In the genomic region with DNA sequence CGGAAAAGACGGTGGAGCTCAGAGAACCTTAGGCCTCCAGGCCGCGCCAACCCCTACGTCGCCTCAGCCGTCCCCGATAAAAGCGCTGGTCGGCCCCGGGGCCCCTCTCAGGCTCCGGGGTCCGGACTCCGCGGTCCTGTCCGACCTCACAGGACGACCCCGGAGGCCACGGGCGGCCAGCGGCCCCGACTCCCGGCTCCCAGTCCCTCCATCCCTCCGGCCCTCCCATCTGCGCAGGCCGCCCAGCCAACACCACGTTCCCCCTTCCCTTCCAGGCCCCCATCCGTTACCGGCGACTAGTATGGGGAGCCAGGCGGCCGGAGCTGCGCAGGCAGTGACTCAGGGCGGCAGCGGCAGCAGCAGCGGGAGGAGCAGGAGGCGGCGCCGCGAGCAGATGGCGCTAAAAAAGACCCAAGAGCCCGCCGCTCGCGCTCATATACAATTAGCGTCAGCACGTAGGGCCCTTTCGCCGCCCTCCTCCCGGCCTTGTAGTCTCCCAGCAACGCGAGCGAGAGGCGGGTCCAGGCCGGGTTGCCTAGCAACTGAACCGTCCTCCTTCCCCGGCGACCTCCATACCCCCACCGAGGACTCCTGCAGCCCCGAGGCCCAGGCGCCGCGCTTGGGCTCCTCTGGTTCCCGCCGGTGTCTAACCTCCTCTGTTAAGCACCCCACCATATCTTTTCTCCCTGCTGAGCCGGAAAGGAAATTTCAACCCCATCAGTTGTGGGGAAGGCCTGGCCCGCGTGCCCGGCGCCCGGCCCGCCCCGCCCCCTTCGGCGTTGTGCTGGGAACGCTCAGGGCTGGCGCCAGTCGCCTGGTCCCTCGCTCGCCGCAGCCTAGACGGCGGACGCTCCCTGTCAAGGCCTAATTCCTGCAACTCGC, we compare ENCODE assay signal across 8 cellular contexts. TPM values are rescaled to one million over a fixed set of nuclear protein-coding genes. Genes with fewer than 3 reads are reported as not detected.
A peak's percentile ranks its signal among the peaks of the same experiment; 100 is the strongest.
DNase-seq lines count a peak whose midpoint lies in the region; ATAC-seq, FAIRE-seq and TF ChIP-seq lines count a peak whose summit lies in the region.

A gene with protein sequence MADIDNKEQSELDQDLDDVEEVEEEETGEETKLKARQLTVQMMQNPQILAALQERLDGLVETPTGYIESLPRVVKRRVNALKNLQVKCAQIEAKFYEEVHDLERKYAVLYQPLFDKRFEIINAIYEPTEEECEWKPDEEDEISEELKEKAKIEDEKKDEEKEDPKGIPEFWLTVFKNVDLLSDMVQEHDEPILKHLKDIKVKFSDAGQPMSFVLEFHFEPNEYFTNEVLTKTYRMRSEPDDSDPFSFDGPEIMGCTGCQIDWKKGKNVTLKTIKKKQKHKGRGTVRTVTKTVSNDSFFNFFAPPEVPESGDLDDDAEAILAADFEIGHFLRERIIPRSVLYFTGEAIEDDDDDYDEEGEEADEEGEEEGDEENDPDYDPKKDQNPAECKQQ (minus strand): TSS at position 409 of the 882 bp plus-strand sequence. CDS start 10,466 bp downstream, outside the sequence.

- TF ChIP-seq CTCF in AG09309 (IDR thresholded peaks at IDR 0.05; ENCODE audit: control insufficient read depth, insufficient read depth, low read depth, low read length, missing control alignments): no peak
- no peak for TF ChIP-seq CTCF in keratinocyte (optimal IDR thresholded peaks at IDR 0.05 in 1 of 3, IDR thresholded peaks at IDR 0.05 in 1 of 3, conservative IDR thresholded peaks at IDR 0.05 in 1 of 3; ENCODE audit: extremely low read depth in 1 of 3, insufficient read depth in 2 of 3, low read length in 3 of 3)

- H4K20me1 ChIP-seq in keratinocyte (ENCODE audit: control insufficient read depth, extremely low read depth, insufficient read depth, low read length): peaks cover 4% of the 10 kb centered on the region

- H3K79me2 ChIP-seq in keratinocyte (ENCODE audit: control insufficient read depth, insufficient read depth, low read length): peaks cover 49% of the 10 kb centered on the region

- H3K4me2 ChIP-seq in keratinocyte (ENCODE audit: control insufficient read depth, extremely low read depth, insufficient read depth, low read depth, low read length): peak within 1 kb of the TSS; percentile 92

- no peaks in the 10 kb centered on the region for H3K27me3 ChIP-seq in keratinocyte (ENCODE audit: control insufficient read depth, extremely low read depth, insufficient read depth, low read length)

- no peaks in the 10 kb centered on the region for H3K9me3 ChIP-seq in keratinocyte (ENCODE audit: control insufficient read depth, low read depth, low read length)

- H3K9me1 ChIP-seq in keratinocyte (ENCODE audit: control insufficient read depth, extremely low read depth, insufficient read depth, low read length): no peaks in the 10 kb centered on the region

- no peak for FAIRE-seq in keratinocyte (lab: Jason Lieb, UNC)

- H2AFZ ChIP-seq in keratinocyte (ENCODE audit: control insufficient read depth, low read length): peak within 1 kb of the TSS; percentile 66

- peak within 1 kb of the TSS; percentile 96 for H3K9ac ChIP-seq in keratinocyte (ENCODE audit: control insufficient read depth, extremely low read depth, insufficient read depth, low read length)

- H3K4me3 ChIP-seq in AG09309 (ENCODE audit: control insufficient read depth, low read depth, low read length) (peak within 1 kb of the TSS; percentile 54), keratinocyte (ENCODE audit: control insufficient read depth in 2 of 3, extremely low read depth in 1 of 3, insufficient read depth in 2 of 3, low read depth in 1 of 3, low read length in 3 of 3) (peak within 1 kb of the TSS; percentile 81 to 86 (median 83))

- peaks cover 2% of the 10 kb centered on the region in 2 experiments for H3K36me3 ChIP-seq in keratinocyte (ENCODE audit: control insufficient read depth in 2 of 2, extremely low read depth in 1 of 2, insufficient read depth in 2 of 2, low read length in 2 of 2)

- H3K4me1 ChIP-seq in keratinocyte (ENCODE audit: control insufficient read depth, extremely low read depth, insufficient read depth, low read length): peaks cover 29% of the 10 kb centered on the region

- dilution Hi-C loops in keratinocyte (cut with MboI; ENCODE audit: extremely low pct_ligation_motif_present, low sequenced_read_pairs): no loop called here

- DNase-seq in AG09309 (ENCODE audit: low read depth) (peak; percentile 93), NCI-H446 (lab: John Stamatoyannopoulos, UW) (peak; percentile 94 to 98), cerebellar cortex (ENCODE audit: low spot score) (peak; percentile 99), keratinocyte (ENCODE audit: low read depth, low spot score) (peak; percentile 61)
- DNase-seq in stimulated activated CD4-positive, alpha-beta T cell treated with anti-CD3 and anti-CD28 coated beads, Interleukin-15, amount 100 ng/mL, for 1 hour (ENCODE audit: low read depth in 1 of 2, low spot score in 1 of 2): peak; percentile 91 to 94

- peak within 1 kb of the TSS; percentile 87 for H3K27ac ChIP-seq in keratinocyte (ENCODE audit: control insufficient read depth, insufficient read depth, low read length)

- ATAC-seq in GM19025 (IDR thresholded peaks at IDR 0.05; ENCODE audit: low read depth, unreplicated experiment): peak; percentile 89
- peak; percentile 90 for ATAC-seq in HG03342 (IDR thresholded peaks at IDR 0.05; ENCODE audit: unreplicated experiment)
- peak; percentile 86 to 87 for ATAC-seq in activated CD4-positive, CD25-positive, alpha-beta regulatory T cell treated with anti-CD3 and anti-CD28 coated beads, Interleukin-2, amount 50 U/mL, for 24 hours

RNA-seq across cellular contexts. Expression of the gene that starts here (rescaled TPM):
- 161 to 384 TPM (median 345 TPM) in 3 replicates for polyA plus RNA-seq in keratinocyte
- 1,011 TPM for polyA plus RNA-seq in keratinocyte (2011; ENCODE audit: low read depth)
- polyA plus RNA-seq in keratinocyte (2011; cell fraction: cytosol; rRNA removed): 227 and 300 TPM in 2 replicates
- 112 and 187 TPM in 2 replicates for polyA plus RNA-seq in keratinocyte (2011; cell fraction: nucleus; rRNA removed)
- 344 and 391 TPM in 2 replicates for polyA plus RNA-seq in keratinocyte (2012; ENCODE audit: low replicate concordance)
- 9.8 to 110 TPM (median 43.1 TPM) in 3 replicates for polyA minus RNA-seq in keratinocyte
- polyA minus RNA-seq in keratinocyte (2011; cell fraction: cytosol; rRNA and poly(A)+ RNA removed): 136 TPM
- 47.4 and 71.4 TPM in 2 replicates for polyA minus RNA-seq in keratinocyte (2011; cell fraction: nucleus; rRNA and poly(A)+ RNA removed)

Comparison
In these comparisons a context has a peak if more than half of its experiments do, and no peak if none do; other contexts are left out.
1. Peak in every context shown above with its lines: DNase-seq, ATAC-seq, H3K4me3 ChIP-seq and H3K27ac ChIP-seq.